In the genomic region with DNA sequence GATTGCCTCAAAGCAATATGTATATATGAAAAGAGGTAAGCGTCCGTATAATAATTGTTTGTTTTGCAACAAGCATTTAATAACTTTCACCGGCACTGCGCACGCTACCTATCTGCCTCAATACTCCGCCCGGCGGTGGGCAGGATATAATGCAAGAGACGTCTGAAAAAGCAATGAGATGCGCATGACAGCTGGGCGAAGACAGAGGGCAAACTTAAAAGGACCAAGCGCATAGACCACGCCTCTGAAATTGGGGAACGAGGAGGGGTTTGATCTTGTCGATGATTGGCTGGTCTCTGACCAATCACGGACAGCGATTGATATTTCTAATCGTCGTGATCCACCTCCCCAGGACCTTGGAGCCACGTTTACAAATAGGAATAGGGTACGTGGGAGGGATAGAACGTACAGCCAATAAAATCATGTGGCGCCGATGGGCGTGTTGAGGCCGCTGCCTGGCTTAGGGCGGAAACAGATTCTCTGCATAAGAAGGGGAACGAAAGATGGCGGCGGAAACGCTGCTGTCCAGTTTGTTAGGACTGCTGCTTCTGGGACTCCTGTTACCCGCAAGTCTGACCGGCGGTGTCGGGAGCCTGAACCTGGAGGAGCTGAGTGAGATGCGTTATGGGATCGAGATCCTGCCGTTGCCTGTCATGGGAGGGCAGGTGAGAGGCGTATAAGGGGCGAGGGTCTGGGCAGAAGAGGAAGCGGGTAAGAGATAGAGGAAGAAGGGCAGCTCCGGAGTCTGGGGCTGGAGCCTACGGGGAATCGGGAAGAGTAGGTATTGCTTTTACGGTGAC, we compare ENCODE assay signal across 8 cellular contexts. TPM values are rescaled to one million over a fixed set of nuclear protein-coding genes. Genes with fewer than 3 reads are reported as not detected.
DNase-seq lines count a peak whose midpoint lies in the region; ATAC-seq and TF ChIP-seq lines count a peak whose summit lies in the region.

A gene with protein sequence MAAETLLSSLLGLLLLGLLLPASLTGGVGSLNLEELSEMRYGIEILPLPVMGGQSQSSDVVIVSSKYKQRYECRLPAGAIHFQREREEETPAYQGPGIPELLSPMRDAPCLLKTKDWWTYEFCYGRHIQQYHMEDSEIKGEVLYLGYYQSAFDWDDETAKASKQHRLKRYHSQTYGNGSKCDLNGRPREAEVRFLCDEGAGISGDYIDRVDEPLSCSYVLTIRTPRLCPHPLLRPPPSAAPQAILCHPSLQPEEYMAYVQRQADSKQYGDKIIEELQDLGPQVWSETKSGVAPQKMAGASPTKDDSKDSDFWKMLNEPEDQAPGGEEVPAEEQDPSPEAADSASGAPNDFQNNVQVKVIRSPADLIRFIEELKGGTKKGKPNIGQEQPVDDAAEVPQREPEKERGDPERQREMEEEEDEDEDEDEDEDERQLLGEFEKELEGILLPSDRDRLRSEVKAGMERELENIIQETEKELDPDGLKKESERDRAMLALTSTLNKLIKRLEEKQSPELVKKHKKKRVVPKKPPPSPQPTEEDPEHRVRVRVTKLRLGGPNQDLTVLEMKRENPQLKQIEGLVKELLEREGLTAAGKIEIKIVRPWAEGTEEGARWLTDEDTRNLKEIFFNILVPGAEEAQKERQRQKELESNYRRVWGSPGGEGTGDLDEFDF (plus strand): TSS at position 474 of the 800 bp plus-strand sequence. CDS start 30 bp downstream, at position 504.

- H3K4me3 Mint-ChIP-seq in CD8-positive, alpha-beta memory T cell: no peak within 1 kb of the TSS
- H3K4me3 Mint-ChIP-seq in activated CD4-positive, alpha-beta memory T cell treated with anti-CD3 and anti-CD28 coated beads, Interleukin-2, amount 10 ng/mL, durations not matched to agents 7 days and 5 days: no peak within 1 kb of the TSS

- peak; percentile 90 to 98 (median 97) for DNase-seq in CD8-positive, alpha-beta memory T cell
- DNase-seq in HK-2 (ENCODE audit: unreplicated experiment) (peak; percentile 95), NCI-H82 treated with DMSO at 0.1 percent for 48 hours (lab: John Stamatoyannopoulos, UW; ENCODE audit: unreplicated experiment) (peak; percentile 99), lower lobe of right lung (peak; percentile 97)
- peak; percentile 96 for DNase-seq in activated CD4-positive, alpha-beta memory T cell treated with anti-CD3 and anti-CD28 coated beads, Interleukin-2, amount 10 ng/mL, durations not matched to agents 7 days and 5 days
- peak; percentile 96 for DNase-seq in effector CD4-positive, alpha-beta T cell
- DNase-seq in stimulated activated CD4-positive, alpha-beta T cell treated with anti-CD3 and anti-CD28 coated beads, TNF-alpha, amount 100 ng/mL, for 24 hours (ENCODE audit: low read depth in 3 of 3): peak; percentile 85 to 95 (median 92)

- ATAC-seq in GM19452 (IDR thresholded peaks at IDR 0.05; ENCODE audit: unreplicated experiment): peak; percentile 97
- peak; percentile 99 for ATAC-seq in lower lobe of right lung

- CTCF ChIA-PET in CD8-positive, alpha-beta memory T cell (lab: Charles Lee): interaction anchor here (0.8 to 2.0 kb wide), 8 partner anchors 13 to 234 kb away, joined by 3 to 8 read pairs (median 4); a partner anchor contains a TSS
- CTCF ChIA-PET in activated CD4-positive, alpha-beta memory T cell treated with anti-CD3 and anti-CD28 coated beads, Interleukin-2, amount 10 ng/mL, durations not matched to agents 7 days and 5 days (lab: Charles Lee): interaction anchor here (0.8 to 3.3 kb wide), 10 partner anchors 13 to 235 kb away, joined by 3 to 16 read pairs (median 4); a partner anchor contains a TSS

- peaks cover 18% of the 10 kb centered on the region for H3K4me1 ChIP-seq in CD8-positive, alpha-beta memory T cell (ENCODE audit: insufficient read depth, low read length)
- peaks cover 16% of the 10 kb centered on the region for H3K4me1 ChIP-seq in lower lobe of right lung

- TF ChIP-seq CTCF in lower lobe of right lung (IDR thresholded peaks at IDR 0.05): peak; percentile 71

- peaks cover 3 to 14% of the 10 kb centered on the region in 2 donors for H3K27me3 Mint-ChIP-seq in CD8-positive, alpha-beta memory T cell
- peaks cover 13% of the 10 kb centered on the region for H3K27me3 Mint-ChIP-seq in activated CD4-positive, alpha-beta memory T cell treated with anti-CD3 and anti-CD28 coated beads, Interleukin-2, amount 10 ng/mL, durations not matched to agents 7 days and 5 days

- peak within 1 kb of the TSS; percentile 95 for H3K27ac ChIP-seq in CD8-positive, alpha-beta memory T cell (ENCODE audit: low read depth, low read length)
- H3K27ac ChIP-seq in lower lobe of right lung: peak within 1 kb of the TSS; percentile 88

- intact Hi-C loops in lower lobe of right lung (cut with DNase I): no loop called here

- no peak within 1 kb of the TSS for H3K27ac Mint-ChIP-seq in CD8-positive, alpha-beta memory T cell
- no peak within 1 kb of the TSS for H3K27ac Mint-ChIP-seq in activated CD4-positive, alpha-beta memory T cell treated with anti-CD3 and anti-CD28 coated beads, Interleukin-2, amount 10 ng/mL, durations not matched to agents 7 days and 5 days

- H3K9me3 Mint-ChIP-seq in CD8-positive, alpha-beta memory T cell: no peaks in the 10 kb centered on the region
- H3K9me3 Mint-ChIP-seq in activated CD4-positive, alpha-beta memory T cell treated with anti-CD3 and anti-CD28 coated beads, Interleukin-2, amount 10 ng/mL, durations not matched to agents 7 days and 5 days: no peaks in the 10 kb centered on the region

- H3K27me3 ChIP-seq in CD8-positive, alpha-beta memory T cell (ENCODE audit: insufficient read depth, low read length, poor library complexity, severe bottlenecking): no peaks in the 10 kb centered on the region
- H3K27me3 ChIP-seq in lower lobe of right lung (ENCODE audit: low read depth): no peaks in the 10 kb centered on the region

- no peaks in the 10 kb centered on the region for H3K9me3 ChIP-seq in CD8-positive, alpha-beta memory T cell (ENCODE audit: low read length)
- no peaks in the 10 kb centered on the region for H3K9me3 ChIP-seq in lower lobe of right lung

- POLR2A ChIA-PET in CD8-positive, alpha-beta memory T cell (lab: Charles Lee): interaction anchor here (0.6 to 1.5 kb wide), 4 partner anchors 47 to 205 kb away, joined by 3 to 4 read pairs (median 4); no protein-coding TSS in a partner anchor
- POLR2A ChIA-PET in activated CD4-positive, alpha-beta memory T cell treated with anti-CD3 and anti-CD28 coated beads, Interleukin-2, amount 10 ng/mL, durations not matched to agents 7 days and 5 days (lab: Charles Lee): interaction anchor here (0.8 to 2.3 kb wide), 13 partner anchors 11 to 1225 kb away, joined by 3 to 16 read pairs (median 3); a partner anchor contains a TSS

- peak within 1 kb of the TSS; percentile 99 for H3K4me3 ChIP-seq in CD8-positive, alpha-beta memory T cell (ENCODE audit: low read length)
- H3K4me3 ChIP-seq in lower lobe of right lung: peak within 1 kb of the TSS; percentile 93

- peaks cover 2 to 22% (median 14%) of the 10 kb centered on the region in 3 donors for H3K4me1 Mint-ChIP-seq in CD8-positive, alpha-beta memory T cell
- H3K4me1 Mint-ChIP-seq in activated CD4-positive, alpha-beta memory T cell treated with anti-CD3 and anti-CD28 coated beads, Interleukin-2, amount 10 ng/mL, durations not matched to agents 7 days and 5 days: peaks cover 7% of the 10 kb centered on the region

- H3K36me3 ChIP-seq in CD8-positive, alpha-beta memory T cell (ENCODE audit: insufficient read depth, low read length): peaks cover 21% of the 10 kb centered on the region
- peaks cover 30% of the 10 kb centered on the region for H3K36me3 ChIP-seq in lower lobe of right lung

- H3K36me3 Mint-ChIP-seq in CD8-positive, alpha-beta memory T cell: peaks cover 6 to 33% (median 19%) of the 10 kb centered on the region in 3 donors
- H3K36me3 Mint-ChIP-seq in activated CD4-positive, alpha-beta memory T cell treated with anti-CD3 and anti-CD28 coated beads, Interleukin-2, amount 10 ng/mL, durations not matched to agents 7 days and 5 days (ENCODE audit: low read depth): peaks cover 32% of the 10 kb centered on the region

RNA-seq across cellular contexts. Expression of the gene that starts here (rescaled TPM):
- 100 to 1,000 TPM in 1 of 2 experiments, 10 to 100 TPM in 1; 96.8 to 103 TPM for total RNA-seq in CD8-positive, alpha-beta memory T cell
- polyA plus RNA-seq in CD8-positive, alpha-beta memory T cell: 86.9 TPM
- 100 to 1,000 TPM; 146 to 152 TPM for total RNA-seq in activated CD4-positive, alpha-beta memory T cell treated with anti-CD3 and anti-CD28 coated beads, Interleukin-2, amount 10 ng/mL, durations not matched to agents 7 days and 5 days
- 294 TPM for total RNA-seq in lower lobe of right lung

Comparison
In these comparisons a context has a peak if more than half of its experiments do, and no peak if none do; other contexts are left out.
1. Peak in every context shown above with its lines: DNase-seq, ATAC-seq, H3K4me3 ChIP-seq and H3K27ac ChIP-seq.